13 cellular contexts compared by ENCODE assay signal in the genomic region with DNA sequence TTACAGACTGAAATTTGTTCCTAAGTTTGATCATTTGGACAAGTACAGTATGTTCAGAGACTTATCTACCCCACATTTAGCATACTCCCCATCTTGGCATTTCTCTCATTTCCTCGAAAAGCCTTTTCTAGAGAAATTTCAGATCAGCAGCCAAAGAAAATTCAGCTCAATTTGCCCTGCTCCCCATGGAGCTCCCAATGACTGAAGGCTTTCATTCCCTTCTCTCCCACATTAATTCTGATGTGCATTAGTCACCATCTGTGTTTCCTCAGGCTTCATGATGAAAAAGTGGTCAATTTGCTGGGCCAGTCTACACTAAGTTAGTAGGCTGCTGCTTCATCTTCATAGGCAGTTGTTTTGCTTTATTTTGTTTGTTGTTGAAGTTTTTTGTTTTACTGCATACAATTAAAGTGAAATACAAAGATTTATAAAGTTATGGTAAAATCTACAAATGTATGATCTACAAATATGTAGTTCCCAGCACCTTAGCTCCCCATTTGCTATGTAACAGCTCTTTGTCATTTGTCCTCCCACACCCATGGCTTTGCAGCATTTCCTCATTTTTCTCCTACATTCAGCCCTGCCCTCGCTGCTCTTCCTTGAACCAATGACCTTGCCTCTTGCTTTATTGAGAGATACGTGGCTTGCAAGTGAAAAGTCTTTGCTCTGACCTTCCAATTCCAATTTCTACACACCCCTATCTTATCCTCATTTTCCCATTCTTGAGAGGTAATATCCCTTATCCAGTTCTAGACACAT.
DNase-seq lines count a peak whose midpoint lies in the region; ATAC-seq and TF ChIP-seq lines count a peak whose summit lies in the region.
"Had no signal": no experiment of that assay in that cellular context is flagged by ENCODE, and none has a peak within 500 bp of the region (broad histone marks: within the 10 kb centered on the region; RNA-seq: fewer than 3 reads in every experiment).

No MANE protein-coding gene starts in this region.

- TF ChIP-seq CTCF in left ventricle myocardium inferior (IDR thresholded peaks at IDR 0.05; ENCODE audit: borderline replicate concordance) (no peak), upper lobe of right lung (IDR thresholded peaks at IDR 0.05) (no peak)

- no peaks in the 10 kb centered on the region for H3K4me1 Mint-ChIP-seq in activated CD8-positive, alpha-beta T cell treated with anti-CD3 and anti-CD28 coated beads, Interleukin-2, amount 10 ng/mL, durations not matched to agents 7 days and 5 days (ENCODE audit: low read depth)
- no peaks in the 10 kb centered on the region for H3K4me1 Mint-ChIP-seq in activated T-cell treated with anti-CD3 and anti-CD28 coated beads, Interleukin-2, amount 50 U/mL, for 24 hours (ENCODE audit: low read depth)
- H3K4me1 Mint-ChIP-seq: activated naive CD4-positive, alpha-beta T cell treated with anti-CD3 and anti-CD28 coated beads, Interleukin-2, amount 50 U/mL, for 24 hours had no signal

- H3K4me1 ChIP-seq in left ventricle myocardium inferior (peaks cover 21% of the 10 kb centered on the region), upper lobe of right lung (no peaks in the 10 kb centered on the region)

- POLR2A ChIA-PET in activated CD8-positive, alpha-beta T cell treated with anti-CD3 and anti-CD28 coated beads, Interleukin-2, amount 10 ng/mL, durations not matched to agents 7 days and 5 days (lab: Charles Lee): no interaction called here

- H3K27me3 ChIP-seq in left ventricle myocardium inferior (ENCODE audit: low read depth) (no peaks in the 10 kb centered on the region), upper lobe of right lung (no peaks in the 10 kb centered on the region)

- no peak overlapping the region for H3K27ac Mint-ChIP-seq in activated CD8-positive, alpha-beta T cell treated with anti-CD3 and anti-CD28 coated beads, Interleukin-2, amount 10 ng/mL, durations not matched to agents 7 days and 5 days
- H3K27ac Mint-ChIP-seq in activated T-cell treated with anti-CD3 and anti-CD28 coated beads, Interleukin-2, amount 50 U/mL, for 24 hours: no peak overlapping the region
- H3K27ac Mint-ChIP-seq: activated naive CD4-positive, alpha-beta T cell treated with anti-CD3 and anti-CD28 coated beads, Interleukin-2, amount 50 U/mL, for 24 hours had no signal

- peaks cover 2% of the 10 kb centered on the region for H3K27me3 Mint-ChIP-seq in activated CD8-positive, alpha-beta T cell treated with anti-CD3 and anti-CD28 coated beads, Interleukin-2, amount 10 ng/mL, durations not matched to agents 7 days and 5 days (ENCODE audit: low read depth)
- no peaks in the 10 kb centered on the region for H3K27me3 Mint-ChIP-seq in activated T-cell treated with anti-CD3 and anti-CD28 coated beads, Interleukin-2, amount 50 U/mL, for 24 hours
- H3K27me3 Mint-ChIP-seq: activated naive CD4-positive, alpha-beta T cell treated with anti-CD3 and anti-CD28 coated beads, Interleukin-2, amount 50 U/mL, for 24 hours had no signal

- H3K4me3 ChIP-seq in left ventricle myocardium inferior (no peak overlapping the region), upper lobe of right lung (no peak overlapping the region)

- intact Hi-C loops in Right ventricle myocardium superior (cut with DNase I): no loop called here
- intact Hi-C loops in left ventricle myocardium inferior (cut with micrococcal nuclease): no loop called here
- intact Hi-C loops in upper lobe of right lung (cut with DNase I): no loop called here

- DNase-seq in Right ventricle myocardium superior (no peak), left ventricle myocardium inferior (no peak), astrocyte of the hippocampus (ENCODE audit: low read depth, low spot score) (peak; percentile 75), glomerular visceral epithelial cell (ENCODE audit: extremely low spot score) (peak; percentile 7), upper lobe of right lung (no peak)
- DNase-seq in activated CD8-positive, alpha-beta T cell treated with anti-CD3 and anti-CD28 coated beads, Interleukin-2, amount 10 ng/mL, durations not matched to agents 7 days and 5 days: no peak
- no peak for DNase-seq in activated T-cell treated with anti-CD3 and anti-CD28 coated beads, Interleukin-2, amount 50 U/mL, for 24 hours
- DNase-seq: activated CD8-positive, alpha-beta memory T cell treated with anti-CD3 and anti-CD28 coated beads, Interleukin-2, amount 50 U/mL, for 4 hours; GDM1; stimulated activated CD4-positive, alpha-beta T cell treated with anti-CD3 and anti-CD28 coated beads, Interleukin-2, amount 100 ng/mL, for 48 hours had no signal

- H3K27ac ChIP-seq in left ventricle myocardium inferior (replicated peaks) (no peak overlapping the region), upper lobe of right lung (no peak overlapping the region)

- H3K36me3 Mint-ChIP-seq in activated CD8-positive, alpha-beta T cell treated with anti-CD3 and anti-CD28 coated beads, Interleukin-2, amount 10 ng/mL, durations not matched to agents 7 days and 5 days (ENCODE audit: low read depth): no peaks in the 10 kb centered on the region
- no peaks in the 10 kb centered on the region for H3K36me3 Mint-ChIP-seq in activated T-cell treated with anti-CD3 and anti-CD28 coated beads, Interleukin-2, amount 50 U/mL, for 24 hours (ENCODE audit: low read depth)
- H3K36me3 Mint-ChIP-seq: activated naive CD4-positive, alpha-beta T cell treated with anti-CD3 and anti-CD28 coated beads, Interleukin-2, amount 50 U/mL, for 24 hours had no signal

- H3K9me3 ChIP-seq in left ventricle myocardium inferior (replicated peaks) (no peaks in the 10 kb centered on the region), upper lobe of right lung (no peaks in the 10 kb centered on the region)

- ATAC-seq in Right ventricle myocardium superior (ENCODE audit: poor library complexity) (peak; percentile 60), upper lobe of right lung (peak; percentile 50), GM21786 (IDR thresholded peaks at IDR 0.05; ENCODE audit: unreplicated experiment) (no peak)
- ATAC-seq in activated CD8-positive, alpha-beta T cell treated with anti-CD3 and anti-CD28 coated beads, Interleukin-2, amount 10 ng/mL, durations not matched to agents 7 days and 5 days: no peak
- ATAC-seq: activated CD4-positive, CD25-positive, alpha-beta regulatory T cell treated with anti-CD3 and anti-CD28 coated beads, Interleukin-2, amount 50 U/mL, for 24 hours had no signal

- H3K36me3 ChIP-seq in left ventricle myocardium inferior: no peaks in the 10 kb centered on the region
- no peaks in the 10 kb centered on the region for H3K36me3 ChIP-seq in upper lobe of right lung

- H3K4me3 Mint-ChIP-seq in activated CD8-positive, alpha-beta T cell treated with anti-CD3 and anti-CD28 coated beads, Interleukin-2, amount 10 ng/mL, durations not matched to agents 7 days and 5 days: no peak overlapping the region
- H3K4me3 Mint-ChIP-seq in activated T-cell treated with anti-CD3 and anti-CD28 coated beads, Interleukin-2, amount 50 U/mL, for 24 hours: no peak overlapping the region
- H3K4me3 Mint-ChIP-seq: activated naive CD4-positive, alpha-beta T cell treated with anti-CD3 and anti-CD28 coated beads, Interleukin-2, amount 50 U/mL, for 24 hours had no signal

- no peaks in the 10 kb centered on the region for H3K9me3 Mint-ChIP-seq in activated CD8-positive, alpha-beta T cell treated with anti-CD3 and anti-CD28 coated beads, Interleukin-2, amount 10 ng/mL, durations not matched to agents 7 days and 5 days (ENCODE audit: insufficient read depth)
- H3K9me3 Mint-ChIP-seq in activated T-cell treated with anti-CD3 and anti-CD28 coated beads, Interleukin-2, amount 50 U/mL, for 24 hours: peaks cover 2% of the 10 kb centered on the region

- CTCF ChIA-PET in activated CD8-positive, alpha-beta T cell treated with anti-CD3 and anti-CD28 coated beads, Interleukin-2, amount 10 ng/mL, durations not matched to agents 7 days and 5 days (lab: Charles Lee): interaction anchor here (1.0 kb wide), 1 partner anchor 157 kb away, joined by 4 read pairs; no protein-coding TSS in a partner anchor

Comparison
In these comparisons a context has a peak if more than half of its experiments do, and no peak if none do; other contexts are left out.
1. ATAC-seq: peak in Right ventricle myocardium superior (single experiment) and upper lobe of right lung (single experiment); none in activated CD8-positive, alpha-beta T cell treated with anti-CD3 and anti-CD28 coated beads, Interleukin-2, amount 10 ng/mL, durations not matched to agents 7 days and 5 days (single experiment) and GM21786 (single experiment).
2. DNase-seq: peak in astrocyte of the hippocampus (single experiment) and glomerular visceral epithelial cell (single experiment); none in Right ventricle myocardium superior (single experiment), left ventricle myocardium inferior (single experiment), upper lobe of right lung (single experiment), activated CD8-positive, alpha-beta T cell treated with anti-CD3 and anti-CD28 coated beads, Interleukin-2, amount 10 ng/mL, durations not matched to agents 7 days and 5 days (single experiment) and activated T-cell treated with anti-CD3 and anti-CD28 coated beads, Interleukin-2, amount 50 U/mL, for 24 hours (single experiment).